In the genomic region with DNA sequence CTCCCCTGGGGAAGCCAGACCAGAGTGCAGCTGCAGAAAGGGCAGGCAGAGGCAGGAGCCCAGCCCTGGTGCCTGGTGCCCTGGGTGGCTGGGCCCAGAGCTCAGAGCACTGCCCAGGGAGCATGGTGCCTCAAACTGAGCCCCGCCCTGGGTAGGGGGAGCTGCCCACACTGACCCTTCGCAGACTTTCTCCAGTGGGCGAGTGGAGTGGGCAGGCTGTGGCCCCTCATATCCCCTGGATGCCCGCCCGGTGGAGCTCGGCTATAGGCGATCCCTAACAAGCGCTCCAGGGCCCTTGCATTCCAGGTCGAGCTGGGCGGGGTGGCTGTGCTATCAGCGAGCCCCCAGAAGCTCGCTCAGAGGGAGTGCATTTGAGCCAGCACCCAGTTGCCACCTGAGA, we compare ENCODE assay signal across 22 cellular contexts. TPM values are rescaled to one million over a fixed set of nuclear protein-coding genes. Genes with fewer than 3 reads are reported as not detected.
"Had no signal": no experiment of that assay in that cellular context is flagged by ENCODE, and none has a peak within 500 bp of the region (broad histone marks: within the 10 kb centered on the region; RNA-seq: fewer than 3 reads in every experiment).

No MANE protein-coding gene starts in this region.

- FAIRE-seq: colon, endothelial cell of umbilical vein, frontal cortex, islet of Langerhans, keratinocyte had no signal

- H3K27me3 ChIP-seq: foreskin keratinocyte had no signal

- H3K27ac ChIP-seq: coronary artery, dorsolateral prefrontal cortex, esophagus muscularis mucosa, foreskin keratinocyte, gastroesophageal sphincter, heart right ventricle, left ventricle myocardium inferior, lower lobe of right lung had no signal

- H3K4me1 ChIP-seq: foreskin keratinocyte, lower lobe of right lung had no signal

- ATAC-seq: foreskin keratinocyte, gastroesophageal sphincter, heart right ventricle, left colon, left lobe of liver, lower lobe of right lung, mucosa of descending colon had no signal

- H3K36me3 ChIP-seq: esophagus muscularis mucosa, gastroesophageal sphincter, heart right ventricle, left ventricle myocardium inferior, lower lobe of right lung had no signal

- H3K9me3 ChIP-seq: esophagus muscularis mucosa, gastroesophageal sphincter, heart right ventricle, left ventricle myocardium inferior, lower lobe of right lung, mucosa of descending colon had no signal

- H3K4me3 ChIP-seq: coronary artery, dorsolateral prefrontal cortex, esophagus muscularis mucosa, gastroesophageal sphincter, heart right ventricle, left ventricle myocardium inferior, lower lobe of right lung, mucosa of descending colon had no signal

- DNase-seq: dermis blood vessel endothelial cell; dorsolateral prefrontal cortex; effector CD4-positive, alpha-beta T cell; effector memory CD4-positive, alpha-beta T cell; foreskin keratinocyte; heart right ventricle; hippocampal formation; left colon; left ventricle myocardium inferior; lower lobe of right lung; mesenchymal stem cell; mucosa of descending colon had no signal

RNA-seq across cellular contexts. Expression of a gene that starts 17.1 kb away (rescaled TPM):
- total RNA-seq: epithelial cell of proximal tubule had no signal
